ENCODE assay signal across 9 cellular contexts in the genomic region with DNA sequence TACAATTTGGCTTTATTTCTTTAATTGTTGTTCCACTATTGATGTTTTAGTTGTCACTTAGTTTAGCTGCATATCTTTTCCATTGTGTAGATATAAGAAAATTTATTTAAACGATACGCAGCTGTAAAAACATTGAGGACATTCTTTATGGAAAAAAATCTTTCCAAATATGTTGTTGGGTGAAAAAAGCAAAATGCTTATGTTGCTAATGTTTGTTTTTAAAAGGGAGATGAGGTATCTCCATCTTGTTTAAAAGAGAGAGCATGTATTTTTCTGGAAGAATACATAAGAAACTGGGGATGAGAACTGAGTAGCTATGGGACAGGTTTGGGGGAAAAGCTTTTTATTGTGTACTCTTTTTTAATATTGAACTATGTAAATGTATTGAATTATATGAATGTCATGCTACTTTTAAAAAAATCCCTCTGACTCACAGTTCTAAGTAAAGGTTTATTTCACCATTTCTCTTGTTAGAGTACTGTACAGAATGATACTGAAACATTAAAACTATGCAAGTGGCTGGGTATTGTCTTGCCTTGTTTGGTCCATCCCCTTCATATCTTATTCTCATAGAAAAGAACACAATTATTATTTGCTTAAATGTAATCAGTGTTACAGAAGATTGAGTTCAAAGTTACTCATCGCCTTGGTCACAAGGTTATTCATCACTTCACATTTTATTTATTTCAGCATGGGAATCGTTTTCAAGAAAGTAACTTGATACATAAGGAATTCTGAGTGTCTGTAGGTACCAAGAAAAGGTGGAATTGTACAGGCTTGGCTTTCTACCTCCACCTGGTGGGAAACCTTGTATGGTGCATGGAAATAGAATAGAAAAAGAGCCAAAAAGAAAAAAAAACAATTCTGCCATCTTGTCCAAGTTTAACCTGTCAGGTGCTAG.
DNase-seq lines count a peak whose midpoint lies in the region; ATAC-seq, FAIRE-seq and TF ChIP-seq lines count a peak whose summit lies in the region.
"Had no signal": no experiment of that assay in that cellular context is flagged by ENCODE, and none has a peak within 500 bp of the region (broad histone marks: within the 10 kb centered on the region; RNA-seq: fewer than 3 reads in every experiment).

No MANE protein-coding gene starts in this region.

- H3K4me1 ChIP-seq in IMR-90 (ENCODE audit: control insufficient read depth, insufficient read depth, low read length) (peaks cover 15% of the 10 kb centered on the region), HepG2 (ENCODE audit: insufficient read depth, low read length) (peaks cover 38% of the 10 kb centered on the region)

- H3K56ac ChIP-seq in IMR-90 (ENCODE audit: extremely low read depth, insufficient read depth, low read length), result no peak overlapping the region

- H2AK9ac ChIP-seq in IMR-90 (replicated peaks; ENCODE audit: low read depth, low read length, poor library complexity), result no peak overlapping the region

- H3K27ac Mint-ChIP-seq in CD4-positive, alpha-beta T cell, result no peak overlapping the region

- dilution Hi-C loops in IMR-90 (cut with HindIII; ENCODE audit: low sequenced_read_pairs, unreplicated experiment), result no loop called here

- H3K36me3 Mint-ChIP-seq in CD4-positive, alpha-beta T cell (ENCODE audit: low read depth), result peaks cover 79% of the 10 kb centered on the region

- CTCF ChIA-PET in CD4-positive, alpha-beta T cell (lab: Charles Lee), result no interaction called here
- CTCF ChIA-PET in IMR-90 (lab: Yijun Ruan, JAX), result interaction anchor here (1.2 kb wide), 1 partner anchor 48 kb away, joined by 3 read pairs; no protein-coding TSS in a partner anchor
- CTCF ChIA-PET in HepG2 (lab: Yijun Ruan, JAX; ENCODE audit: low intra/inter-chr PET ratio, low total read pairs), result no interaction called here

- H3K18ac ChIP-seq in IMR-90 (ENCODE audit: low read depth, low read length), result peak overlapping the region; percentile 52; the same call in 1 of the 2 replicates

- no peak overlapping the region for H4K8ac ChIP-seq in IMR-90 (ENCODE audit: low read depth in 2 of 2, low read length in 2 of 2)

- H4K5ac ChIP-seq in IMR-90 (ENCODE audit: low read depth, low read length), result peak overlapping the region; percentile 33; the same call in 1 of the 2 replicates

- TF ChIP-seq RAD21 in IMR-90 (IDR thresholded peaks at IDR 0.05; ENCODE audit: low read length) (peak; percentile 40; the same call in 1 of the 2 replicates), HepG2 (CRISPR knock-in tag; IDR thresholded peaks at IDR 0.05) (peak; percentile 21; the same call in 1 of the 2 replicates)

- no peak overlapping the region for H3K23ac ChIP-seq in IMR-90 (ENCODE audit: low read depth, low read length)

- peak overlapping the region; percentile 86 for H2BK5ac ChIP-seq in IMR-90 (ENCODE audit: low read depth, low read length, poor library complexity, severe bottlenecking)

- H3K9ac ChIP-seq in IMR-90 (ENCODE audit: low read depth, low read length), result no peak overlapping the region
- no peak overlapping the region for H3K9ac ChIP-seq in HepG2 (ENCODE audit: insufficient read depth, low read depth, low read length)

- no peak overlapping the region for H3K4me3 ChIP-seq in IMR-90 (ENCODE audit: insufficient read depth, low read depth, low read length)
- no peak overlapping the region for H3K4me3 ChIP-seq in HepG2 (replicated peaks in 1 of 3; ENCODE audit: insufficient read depth in 1 of 3, low read depth in 2 of 3, low read length in 3 of 3)

- no peak overlapping the region for H2BK120ac ChIP-seq in IMR-90 (ENCODE audit: low read depth, low read length)

- TF ChIP-seq EP300 in HepG2 (IDR thresholded peaks at IDR 0.05; ENCODE audit: low read depth in 2 of 2, low read length in 2 of 2) (no peak), HepG2 (CRISPR knock-in tag; IDR thresholded peaks at IDR 0.05; ENCODE audit: borderline replicate concordance) (no peak)

- intact Hi-C loops in CD4-positive, alpha-beta T cell (cut with DNase I, micrococcal nuclease), result no loop called here
- intact Hi-C loops in IMR-90 (cut with micrococcal nuclease) (loop anchor here (5.0 kb wide), 1 partner anchor 82 kb away; no protein-coding TSS in a partner anchor), HepG2 (cut with micrococcal nuclease; ENCODE audit: unreplicated experiment) (loop anchor here (1.0 to 10.0 kb wide), 3 partner anchors 86 to 264 kb away; a partner anchor contains a TSS)

- POLR2A ChIA-PET in CD4-positive, alpha-beta T cell (lab: Charles Lee), result no interaction called here
- POLR2A ChIA-PET in IMR-90 (lab: Charles Lee; ENCODE audit: unreplicated experiment), result interaction anchor here (0.7 kb wide), 1 partner anchor 87 kb away, joined by 5 read pairs; no protein-coding TSS in a partner anchor
- POLR2A ChIA-PET in HepG2 (lab: Yijun Ruan, JAX), result no interaction called here

- H3K9me3 Mint-ChIP-seq in CD4-positive, alpha-beta T cell, result peaks cover 4% of the 10 kb centered on the region

- H3K79me1 ChIP-seq in IMR-90 (ENCODE audit: low read depth in 1 of 2, low read length in 2 of 2), result peaks cover 25 to 45% of the 10 kb centered on the region in 2 experiments

- in situ Hi-C loops in IMR-90 (cut with MboI; ENCODE audit: low sequenced_read_pairs), result loop anchor here (25.0 kb wide), 1 partner anchor 252 kb away; a partner anchor contains a TSS
- in situ Hi-C loops in HepG2 (cut with HindIII; ENCODE audit: extremely low pct_ligation_motif_present, low pct_unique_long_range_greater_than_20kb), result no loop called here

- H4K91ac ChIP-seq in IMR-90 (ENCODE audit: insufficient read depth, low read depth, low read length), result no peak overlapping the region

- no peak for DNase-seq in CD4-positive, alpha-beta T cell
- peak; percentile 61 for DNase-seq in IMR-90
- peak; percentile 50 for DNase-seq in amniotic epithelial cell (ENCODE audit: low read depth)
- DNase-seq in HepG2 (ENCODE audit: low spot score), result peak; percentile 25
- DNase-seq in occipital lobe (lab: John Stamatoyannopoulos, UW), result no peak
- DNase-seq in mucosa of gallbladder (ENCODE audit: low spot score), result no peak
- DNase-seq in middle frontal gyrus (ENCODE audit: extremely low spot score, low spot score), result no peak
- DNase-seq: activated CD4-positive, alpha-beta T cell treated with anti-CD3 and anti-CD28 coated beads, Interleukin-2, amount 50 U/mL, for 48 hours had no signal

- H3K4me1 Mint-ChIP-seq in CD4-positive, alpha-beta T cell (ENCODE audit: low read depth), result peaks cover 9% of the 10 kb centered on the region

- no TSS peak for BruUV-seq in IMR-90 (replicated peaks; lab: Mats Ljungman, UMichigan)
- no TSS peak for BruUV-seq in HepG2 (replicated peaks; lab: Mats Ljungman, UMichigan)

- H3K9me3 ChIP-seq in CD4-positive, alpha-beta T cell (ENCODE audit: control insufficient read depth, low read length), result no peaks in the 10 kb centered on the region
- no peaks in the 10 kb centered on the region for H3K9me3 ChIP-seq in IMR-90 (ENCODE audit: control insufficient read depth, insufficient read depth, low read length)
- H3K9me3 ChIP-seq in HepG2 (ENCODE audit: low read length), result no peaks in the 10 kb centered on the region

- H2BK20ac ChIP-seq in IMR-90 (ENCODE audit: low read depth, low read length), result no peak overlapping the region

- H2AFZ ChIP-seq in IMR-90 (replicated peaks; ENCODE audit: low read length, poor library complexity) (no peak overlapping the region), HepG2 (ENCODE audit: low read length) (no peak overlapping the region)

- H3K9me1 ChIP-seq in IMR-90 (ENCODE audit: insufficient read depth, low read length), result peaks cover 9% of the 10 kb centered on the region

- peaks cover 7% of the 10 kb centered on the region; the same call in 1 of the 2 replicates for H4K20me1 ChIP-seq in IMR-90 (ENCODE audit: insufficient read depth, low read length)
- H4K20me1 ChIP-seq in HepG2 (ENCODE audit: insufficient read depth, low read length), result no peaks in the 10 kb centered on the region

- H3K4ac ChIP-seq in IMR-90 (ENCODE audit: low read depth, low read length), result no peak overlapping the region

- H3K27me3 ChIP-seq in CD4-positive, alpha-beta T cell (ENCODE audit: control insufficient read depth, insufficient read depth, low read length), result no peaks in the 10 kb centered on the region
- no peaks in the 10 kb centered on the region for H3K27me3 ChIP-seq in IMR-90 (ENCODE audit: control insufficient read depth, insufficient read depth, low read length)
- no peaks in the 10 kb centered on the region for H3K27me3 ChIP-seq in HepG2 (ENCODE audit: control insufficient read depth in 1 of 2, insufficient read depth in 2 of 2, low read length in 2 of 2)

- peak; percentile 26 for FAIRE-seq in HepG2 (lab: Jason Lieb, UNC)

- H3K14ac ChIP-seq in IMR-90 (replicated peaks; ENCODE audit: low read depth, low read length), result 0 out of 2 replicates have a peak overlapping the region, but pooled peaks have one; percentile 76

- H3K4me3 Mint-ChIP-seq in CD4-positive, alpha-beta T cell, result no peak overlapping the region

- no peak overlapping the region for H2AK5ac ChIP-seq in IMR-90 (ENCODE audit: low read depth, low read length)

- peak; percentile 22 for TF ChIP-seq CTCF in CD4-positive, alpha-beta T cell (IDR thresholded peaks at IDR 0.05)
- TF ChIP-seq CTCF in IMR-90 (conservative IDR thresholded peaks at IDR 0.05; ENCODE audit: low read depth, low read length) (peak; percentile 37), HepG2 (CRISPR knock-in tag; IDR thresholded peaks at IDR 0.05) (peak; percentile 35)

- H3K36me3 ChIP-seq in IMR-90 (ENCODE audit: control insufficient read depth, insufficient read depth, low read length), result peaks cover 12% of the 10 kb centered on the region
- peaks cover 0 to 4% of the 10 kb centered on the region in 2 experiments; a peak in 2 of 5 replicates for H3K36me3 ChIP-seq in HepG2 (replicated peaks in 1 of 2; ENCODE audit: control insufficient read depth in 1 of 2, insufficient read depth in 2 of 2, low read length in 2 of 2)

- H2BK15ac ChIP-seq in IMR-90 (ENCODE audit: low read depth, low read length), result no peak overlapping the region

- WGBS in IMR-90 (ENCODE audit: extremely low coverage in 2 of 2, insufficient read length in 1 of 2), 2 experiments, result no CpG with 5 or more reads among the region's 4 CpGs
- 76% methylated on average over 4 of the region's 4 CpGs for WGBS in HepG2 (ENCODE audit: low lambda C conversion rate)

- no peaks in the 10 kb centered on the region for H3K27me3 Mint-ChIP-seq in CD4-positive, alpha-beta T cell

- no peaks in the 10 kb centered on the region for H3K79me2 ChIP-seq in HepG2 (ENCODE audit: insufficient read depth, low read length)

- H3K27ac ChIP-seq in CD4-positive, alpha-beta T cell (ENCODE audit: low read depth, low read length), result no peak overlapping the region
- peak overlapping the region; percentile 35; the same call in 1 of the 2 replicates for H3K27ac ChIP-seq in IMR-90 (ENCODE audit: insufficient read depth, low read length)
- no peak overlapping the region for H3K27ac ChIP-seq in HepG2 (ENCODE audit: extremely low read length, insufficient read depth, low read length)

- H3K4me2 ChIP-seq in IMR-90 (ENCODE audit: low read depth, low read length) (peak overlapping the region; percentile 10; the same call in 1 of the 2 replicates), HepG2 (ENCODE audit: low read depth, low read length) (no peak overlapping the region)

- TF ChIP-seq POLR2A in IMR-90 (IDR thresholded peaks at IDR 0.05; ENCODE audit: low read depth, low read length), result no peak
- no peak for TF ChIP-seq POLR2A in HepG2 (IDR thresholded peaks at IDR 0.05; ENCODE audit: insufficient read depth in 1 of 2, low read depth in 2 of 2, low read length in 2 of 2)

- ATAC-seq in CD4-positive, alpha-beta T cell (ENCODE audit: poor library complexity), result no peak
- ATAC-seq in IMR-90 (ENCODE audit: low read depth), result peak; percentile 57
- peak; percentile 51 for ATAC-seq in HepG2
- ATAC-seq in GM19324 (IDR thresholded peaks at IDR 0.05; ENCODE audit: low FRiP score, unreplicated experiment), result no peak

Comparison
In these comparisons a context has a peak if more than half of its experiments do, and no peak if none do; other contexts are left out.
1. ATAC-seq: peak in IMR-90 (single experiment) and HepG2 (single experiment); none in CD4-positive, alpha-beta T cell (single experiment) and GM19324 (single experiment).
2. DNase-seq: peak in IMR-90 (single experiment), amniotic epithelial cell (single experiment) and HepG2 (single experiment); none in CD4-positive, alpha-beta T cell (0 of 10), occipital lobe (single experiment), mucosa of gallbladder (single experiment) and middle frontal gyrus (single experiment).
3. intact Hi-C loops: an anchor here in IMR-90 (5.0 kb wide) and HepG2 (1.0 to 10.0 kb wide); none called in CD4-positive, alpha-beta T cell.
4. Peak in every context shown above with its lines, with median percentiles within 50 percentile points of each other: CTCF ChIP-seq.